15 cellular contexts compared by ENCODE assay signal in the genomic region with DNA sequence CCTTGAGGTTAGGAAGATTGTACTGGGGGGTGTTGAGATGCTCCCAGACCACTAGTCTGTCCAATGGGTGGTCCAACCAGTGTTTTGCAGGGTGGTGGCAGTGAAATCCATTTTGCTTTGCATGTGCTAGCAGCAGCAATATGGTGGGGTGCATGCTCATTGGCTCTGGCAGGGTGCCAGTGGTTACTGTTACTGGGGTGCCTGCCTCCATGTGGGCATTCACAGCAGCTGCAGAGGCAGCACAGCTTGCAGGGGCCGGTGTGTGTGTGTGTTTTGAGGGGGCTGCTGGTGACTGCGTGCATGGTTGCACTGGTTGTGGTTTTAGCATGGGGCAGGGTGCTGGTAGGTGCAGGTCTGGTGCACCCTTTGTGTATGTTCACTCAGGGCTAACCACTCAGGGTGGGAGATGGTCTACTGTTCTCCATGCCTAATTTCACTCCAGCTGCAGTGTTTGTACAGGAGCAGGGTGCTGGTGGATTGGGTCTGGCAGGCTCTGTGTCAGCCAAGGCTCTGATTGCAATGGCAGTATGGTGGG.
DNase-seq lines count a peak whose midpoint lies in the region; ATAC-seq, FAIRE-seq and TF ChIP-seq lines count a peak whose summit lies in the region.
"Had no signal": no experiment of that assay in that cellular context is flagged by ENCODE, and none has a peak within 500 bp of the region (broad histone marks: within the 10 kb centered on the region; RNA-seq: fewer than 3 reads in every experiment).

No MANE protein-coding gene starts in this region.

- no peak overlapping the region for H3K4me3 ChIP-seq in GM06990 (replicated peaks; ENCODE audit: low read depth, low read length)
- H3K4me3 ChIP-seq in OCI-LY7 (ENCODE audit: low read depth, low read length, poor library complexity, severe bottlenecking) = no peak overlapping the region
- H3K4me3 ChIP-seq in lower lobe of right lung = no peak overlapping the region
- no peak overlapping the region for H3K4me3 ChIP-seq in upper lobe of right lung
- no peak overlapping the region for H3K4me3 ChIP-seq in foreskin fibroblast (ENCODE audit: low read depth in 1 of 2, low read length in 2 of 2)
- H3K4me3 ChIP-seq: HAP-1 had no signal

- H3K79me2 ChIP-seq in OCI-LY7 (ENCODE audit: insufficient read depth, low read depth, low read length) = no peaks in the 10 kb centered on the region

- POLR2A ChIA-PET in OCI-LY7 (lab: Charles Lee) = interaction anchor here (0.6 kb wide), 1 partner anchor 255 kb away, joined by 3 read pairs; no protein-coding TSS in a partner anchor

- TF ChIP-seq CTCF in GM06990 (IDR thresholded peaks at IDR 0.05; ENCODE audit: insufficient read depth, low read length, poor library complexity, severe bottlenecking) (no peak), OCI-LY7 (conservative IDR thresholded peaks at IDR 0.05; ENCODE audit: low read length) (no peak), lower lobe of right lung (IDR thresholded peaks at IDR 0.05) (no peak), upper lobe of right lung (IDR thresholded peaks at IDR 0.05) (no peak), foreskin fibroblast (IDR thresholded peaks at IDR 0.05; ENCODE audit: low read depth, low read length) (no peak)

- no peaks in the 10 kb centered on the region for H3K27me3 ChIP-seq in GM06990 (replicated peaks; ENCODE audit: control insufficient read depth, insufficient read depth, low read length)
- no peaks in the 10 kb centered on the region for H3K27me3 ChIP-seq in lower lobe of right lung (ENCODE audit: low read depth)
- no peaks in the 10 kb centered on the region for H3K27me3 ChIP-seq in upper lobe of right lung

- CTCF ChIA-PET in OCI-LY7 (lab: Charles Lee; ENCODE audit: unreplicated experiment) = no interaction called here

- peaks cover 16% of the 10 kb centered on the region for H3K4me1 ChIP-seq in OCI-LY7 (ENCODE audit: insufficient read depth, low read length, poor library complexity, severe bottlenecking)
- H3K4me1 ChIP-seq in lower lobe of right lung = no peaks in the 10 kb centered on the region
- H3K4me1 ChIP-seq in upper lobe of right lung = no peaks in the 10 kb centered on the region
- H3K4me1 ChIP-seq: HAP-1 had no signal

- H3K9me3 ChIP-seq in OCI-LY7 (ENCODE audit: low read length) (no peaks in the 10 kb centered on the region), lower lobe of right lung (peaks cover 12% of the 10 kb centered on the region), upper lobe of right lung (no peaks in the 10 kb centered on the region)
- H3K9me3 ChIP-seq: HAP-1 had no signal

- peak; percentile 18 for DNase-seq in GM06990 (ENCODE audit: extremely low read depth, insufficient read length)
- peak; percentile 60 for DNase-seq in OCI-LY7 (ENCODE audit: low spot score)
- DNase-seq in lower lobe of right lung = no peak
- no peak for DNase-seq in upper lobe of right lung
- DNase-seq in NCI-H1092 (lab: John Stamatoyannopoulos, UW) = no peak
- DNase-seq in foreskin fibroblast = no peak
- DNase-seq in frontal cortex (ENCODE audit: low spot score in 2 of 2) = no peak
- DNase-seq: CD4-positive, alpha-beta memory T cell; GF-D8 had no signal

- H3K27ac ChIP-seq in OCI-LY7 (ENCODE audit: low read depth, low read length, poor library complexity, severe bottlenecking) (no peak overlapping the region), lower lobe of right lung (no peak overlapping the region), upper lobe of right lung (no peak overlapping the region)
- H3K27ac ChIP-seq: C4-2B had no signal

- 0 out of 2 replicates have a peak overlapping the region, but pooled peaks have one; percentile 14 for H2AFZ ChIP-seq in OCI-LY7 (ENCODE audit: low read length)

- intact Hi-C loops in OCI-LY7 (cut with micrococcal nuclease; ENCODE audit: unreplicated experiment) = no loop called here
- intact Hi-C loops in lower lobe of right lung (cut with DNase I) = no loop called here
- intact Hi-C loops in upper lobe of right lung (cut with DNase I) = no loop called here

- BruUV-seq in OCI-LY7 (replicated peaks; lab: Mats Ljungman, UMichigan) = no TSS peak

- H3K36me3 ChIP-seq in GM06990 (ENCODE audit: control insufficient read depth, insufficient read depth, low read length) (no peaks in the 10 kb centered on the region), OCI-LY7 (ENCODE audit: insufficient read depth, low read length) (no peaks in the 10 kb centered on the region), lower lobe of right lung (no peaks in the 10 kb centered on the region), upper lobe of right lung (no peaks in the 10 kb centered on the region)
- H3K36me3 ChIP-seq: HAP-1 had no signal

- no peaks in the 10 kb centered on the region for H3K9me2 ChIP-seq in OCI-LY7 (ENCODE audit: insufficient read depth, low read length)

- no peak for FAIRE-seq in frontal cortex (lab: Jason Lieb, UNC)
- FAIRE-seq: A204.1, H1, HepG2, HTR-8/SVneo had no signal

- peak overlapping the region; percentile 29; the same call in 1 of the 2 replicates for H3K4me2 ChIP-seq in OCI-LY7 (ENCODE audit: low read length)

- ATAC-seq in lower lobe of right lung = peak; percentile 17 to 21
- ATAC-seq in upper lobe of right lung = peak; percentile 23
- ATAC-seq: HepG2 had no signal

- H4K20me1 ChIP-seq in OCI-LY7 (ENCODE audit: insufficient read depth, low read length) = no peaks in the 10 kb centered on the region

Comparison
In these comparisons a context has a peak if more than half of its experiments do, and no peak if none do; other contexts are left out.
1. DNase-seq: peak in GM06990 (single experiment) and OCI-LY7 (single experiment); none in lower lobe of right lung (single experiment), upper lobe of right lung (single experiment), NCI-H1092 (single experiment), foreskin fibroblast (0 of 2) and frontal cortex (0 of 2).